In the genomic region with DNA sequence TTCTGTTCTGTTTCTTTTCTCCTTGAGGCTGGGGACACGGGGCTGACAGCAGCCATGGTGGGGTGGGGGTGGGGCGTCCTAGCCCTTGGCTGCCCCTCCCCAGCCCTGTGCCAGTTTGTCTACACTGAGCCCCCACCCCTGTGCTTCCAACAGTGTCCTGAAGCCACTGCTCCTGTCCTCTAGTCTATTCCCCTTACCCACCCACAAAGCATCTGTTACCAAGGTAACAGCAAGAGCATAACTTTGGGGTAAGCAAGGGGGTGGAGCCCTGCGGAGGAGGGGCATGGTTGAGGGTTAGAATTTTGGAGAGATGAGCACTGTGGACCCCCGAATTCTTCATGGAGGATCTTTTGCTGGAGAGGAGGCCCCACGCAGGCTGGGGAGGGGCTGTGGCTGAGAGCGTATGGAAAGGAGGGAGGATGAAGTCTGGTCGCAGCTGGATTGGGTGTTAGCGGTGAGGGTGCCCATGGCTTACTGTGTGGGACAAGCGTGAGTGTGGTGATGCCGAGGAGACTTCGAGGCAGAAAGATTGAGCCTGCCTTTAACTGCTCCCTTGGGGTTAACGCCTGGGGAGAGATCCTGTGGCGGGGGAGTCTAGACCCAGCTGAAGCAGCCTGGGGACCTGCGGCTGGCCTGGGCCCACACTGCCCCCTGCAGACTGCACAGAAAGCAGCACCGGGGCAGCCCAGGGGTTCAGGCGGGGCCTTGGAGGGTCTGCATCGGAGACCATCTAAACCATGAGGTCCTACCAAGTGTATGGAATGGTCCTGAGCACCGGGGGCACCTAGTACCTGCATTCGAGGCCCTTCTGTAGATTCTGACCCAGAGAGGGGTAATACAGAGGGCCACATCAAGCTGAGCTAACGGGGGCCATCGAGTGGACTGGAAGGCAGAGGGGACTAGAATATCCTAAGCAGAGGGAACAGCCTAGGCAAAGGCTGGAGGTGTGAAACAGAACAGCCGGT, we compare ENCODE assay signal across 8 cellular contexts. TPM values are rescaled to one million over a fixed set of nuclear protein-coding genes. Genes with fewer than 3 reads are reported as not detected.
A peak's percentile ranks its signal among the peaks of the same experiment; 100 is the strongest.
DNase-seq lines count a peak whose midpoint lies in the region; ATAC-seq, FAIRE-seq and TF ChIP-seq lines count a peak whose summit lies in the region.

No MANE protein-coding gene starts in this region.

- peaks cover 0 to 6% (median 1%) of the 10 kb centered on the region in 7 donors for H3K9me3 Mint-ChIP-seq in CD14-positive monocyte

- no peak for TF ChIP-seq POLR2A in GM12878 (IDR thresholded peaks at IDR 0.05; ENCODE audit: low read depth, low read length)

- no peak overlapping the region for H3K4me3 ChIP-seq in GM12878
- H3K4me3 ChIP-seq in keratinocyte (ENCODE audit: control insufficient read depth in 2 of 3, extremely low read depth in 1 of 3, insufficient read depth in 2 of 3, low read depth in 1 of 3, low read length in 3 of 3), result no peak overlapping the region

- no peaks in the 10 kb centered on the region for H3K9me3 ChIP-seq in GM12878 (replicated peaks; ENCODE audit: control insufficient read depth, insufficient read depth, low read length)
- H3K9me3 ChIP-seq in keratinocyte (ENCODE audit: control insufficient read depth, low read depth, low read length), result no peaks in the 10 kb centered on the region

- H3K4me3 Mint-ChIP-seq in CD14-positive monocyte, result peak overlapping the region; percentile 65 to 78

- BruUV-seq in GM12878 (replicated peaks; lab: Mats Ljungman, UMichigan), result no TSS peak

- intact Hi-C loops in CD14-positive monocyte (cut with micrococcal nuclease) (loop anchor here (5.0 to 10.0 kb wide), 4 partner anchors 67 to 237 kb away; a partner anchor contains a TSS), GM12878 (cut with micrococcal nuclease; ENCODE audit: unreplicated experiment) (loop anchor here (1.0 kb wide), 1 partner anchor 25 kb away; no protein-coding TSS in a partner anchor)

- TF ChIP-seq CTCF in CD14-positive monocyte (IDR thresholded peaks at IDR 0.05), result peak; percentile 88
- TF ChIP-seq CTCF in GM12878 (IDR thresholded peaks at IDR 0.05 in 2 of 3, conservative IDR thresholded peaks at IDR 0.05 in 1 of 3; ENCODE audit: control insufficient read depth in 2 of 3, extremely low read depth in 1 of 3, insufficient read depth in 1 of 3, low read depth in 3 of 3, low read length in 3 of 3), result peak; percentile 70 to 88 (median 79)
- TF ChIP-seq CTCF in keratinocyte (optimal IDR thresholded peaks at IDR 0.05 in 1 of 3, IDR thresholded peaks at IDR 0.05 in 1 of 3, conservative IDR thresholded peaks at IDR 0.05 in 1 of 3; ENCODE audit: extremely low read depth in 1 of 3, insufficient read depth in 2 of 3, low read length in 3 of 3), result peak; percentile 53 to 87 (median 71)

- POLR2A ChIA-PET in GM12878 (lab: Charles Lee), result interaction anchor here (1.0 to 1.8 kb wide), 4 partner anchors 23 to 32 kb away, joined by 3 to 11 read pairs (median 3); a partner anchor contains a TSS

- peaks cover 20% of the 10 kb centered on the region for H3K4me1 Mint-ChIP-seq in CD14-positive monocyte

- in situ Hi-C loops in GM12878 (cut with MboI), result no loop called here

- H3K4me1 ChIP-seq in GM12878 (ENCODE audit: control insufficient read depth, insufficient read depth, low read length), result no peaks in the 10 kb centered on the region
- H3K4me1 ChIP-seq in keratinocyte (ENCODE audit: control insufficient read depth, extremely low read depth, insufficient read depth, low read length), result no peaks in the 10 kb centered on the region

- H3K27me3 ChIP-seq in GM12878 (replicated peaks in 1 of 2; ENCODE audit: control insufficient read depth in 2 of 2, insufficient read depth in 2 of 2, low read length in 1 of 2) (no peaks in the 10 kb centered on the region; a peak in 1 of 4 replicates), keratinocyte (ENCODE audit: control insufficient read depth, extremely low read depth, insufficient read depth, low read length) (peaks cover 26% of the 10 kb centered on the region)

- no peaks in the 10 kb centered on the region for H3K79me2 ChIP-seq in GM12878 (ENCODE audit: control insufficient read depth, insufficient read depth, low read length)
- H3K79me2 ChIP-seq in keratinocyte (ENCODE audit: control insufficient read depth, insufficient read depth, low read length), result no peaks in the 10 kb centered on the region

- dilution Hi-C loops in keratinocyte (cut with MboI; ENCODE audit: extremely low pct_ligation_motif_present, low sequenced_read_pairs), result no loop called here

- DNase-seq in CD14-positive monocyte (ENCODE audit: low spot score) (no peak), HuH-7.5 (ENCODE audit: low spot score) (peak; percentile 75), T-helper 2 cell (peak in 4 of 5 experiments; percentile 31 to 63 (median 50)), GM12878 (ENCODE audit: low read depth, low spot score) (no peak), keratinocyte (ENCODE audit: low read depth, low spot score) (no peak), NCI-H2196 treated with DMSO at 0.1 percent for 48 hours (lab: John Stamatoyannopoulos, UW; ENCODE audit: unreplicated experiment) (no peak)
- DNase-seq in stimulated activated CD8-positive, alpha-beta memory T cell treated with anti-CD3 and anti-CD28 coated beads, Interleukin-12 subunit alpha, Interleukin-12 subunit beta, amount 100 ng/mL, for 4 hours (ENCODE audit: low read depth), result peak; percentile 34

- peak; percentile 57 for TF ChIP-seq RAD21 in GM12878 (IDR thresholded peaks at IDR 0.05; ENCODE audit: insufficient read depth, low read depth, low read length)

- CTCF ChIA-PET in GM12878 (lab: Yijun Ruan, JAX), result interaction anchor here (0.6 to 21.3 kb wide), 23 partner anchors 9 to 576 kb away, joined by 3 to 658 read pairs (median 6); a partner anchor contains a TSS

- ATAC-seq in GM12878, result peak; percentile 84
- ATAC-seq in GM18868 (IDR thresholded peaks at IDR 0.05; ENCODE audit: unreplicated experiment), result no peak

- H3K36me3 ChIP-seq in GM12878 (ENCODE audit: control insufficient read depth in 2 of 2, insufficient read depth in 2 of 2, low read length in 1 of 2) (no peaks in the 10 kb centered on the region), keratinocyte (ENCODE audit: control insufficient read depth in 2 of 2, extremely low read depth in 1 of 2, insufficient read depth in 2 of 2, low read length in 2 of 2) (no peaks in the 10 kb centered on the region)

- H4K20me1 ChIP-seq in GM12878 (ENCODE audit: control insufficient read depth, insufficient read depth) (no peaks in the 10 kb centered on the region), keratinocyte (ENCODE audit: control insufficient read depth, extremely low read depth, insufficient read depth, low read length) (no peaks in the 10 kb centered on the region)

- H3K9me1 ChIP-seq in keratinocyte (ENCODE audit: control insufficient read depth, extremely low read depth, insufficient read depth, low read length), result no peaks in the 10 kb centered on the region

- H3K27ac Mint-ChIP-seq in CD14-positive monocyte, result peak overlapping the region in 2 of 7 donors; percentile 43 to 51

- H3K27ac ChIP-seq in GM12878 (ENCODE audit: control insufficient read depth, insufficient read depth) (no peak overlapping the region), keratinocyte (ENCODE audit: control insufficient read depth, insufficient read depth, low read length) (no peak overlapping the region)

- no peak overlapping the region for H3K9ac ChIP-seq in GM12878 (ENCODE audit: control insufficient read depth, insufficient read depth, low read length)
- no peak overlapping the region for H3K9ac ChIP-seq in keratinocyte (ENCODE audit: control insufficient read depth, extremely low read depth, insufficient read depth, low read length)

- H2AFZ ChIP-seq in GM12878 (ENCODE audit: control insufficient read depth, low read depth, low read length) (no peak overlapping the region), keratinocyte (ENCODE audit: control insufficient read depth, low read length) (no peak overlapping the region)

- TF ChIP-seq EP300 in GM12878 (IDR thresholded peaks at IDR 0.05; ENCODE audit: borderline replicate concordance in 1 of 2, control insufficient read depth in 1 of 2, low read depth in 2 of 2, low read length in 2 of 2), result no peak

- SMC1A ChIA-PET in GM12878 (lab: Charles Lee; ENCODE audit: uncharacterized antibody, unreplicated experiment), result interaction anchor here (0.7 to 4.1 kb wide), 8 partner anchors 12 to 250 kb away, joined by 3 to 69 read pairs (median 5); no protein-coding TSS in a partner anchor

- no peak for FAIRE-seq in GM12878 (lab: Jason Lieb, UNC)
- FAIRE-seq in keratinocyte (lab: Jason Lieb, UNC), result no peak

- 6% methylated on average over 22 of the region's 22 CpGs for WGBS in GM12878 (ENCODE audit: insufficient coverage, insufficient replicate concordance, low lambda C conversion rate, missing lambda C conversion rate)

- H3K27me3 Mint-ChIP-seq in CD14-positive monocyte (ENCODE audit: low read depth in 3 of 3), result peaks cover 23 to 48% (median 33%) of the 10 kb centered on the region in 3 donors

- H3K4me2 ChIP-seq in GM12878 (ENCODE audit: control insufficient read depth, insufficient read depth), result no peak overlapping the region
- H3K4me2 ChIP-seq in keratinocyte (ENCODE audit: control insufficient read depth, extremely low read depth, insufficient read depth, low read depth, low read length), result no peak overlapping the region

- no peaks in the 10 kb centered on the region for H3K36me3 Mint-ChIP-seq in CD14-positive monocyte

- RAD21 ChIA-PET in GM12878 (lab: Charles Lee; ENCODE audit: unreplicated experiment), result interaction anchor here (0.6 to 11.3 kb wide), 12 partner anchors 13 to 359 kb away, joined by 3 to 160 read pairs (median 4); a partner anchor contains a TSS

RNA-seq across cellular contexts. Expression of a gene that starts 6.1 kb away (rescaled TPM):
- polyA plus RNA-seq in CD14-positive monocyte (not detected), GM12878 (2011; rRNA removed) (not detected in 2 replicates), GM12878 (2014; fragmentation: Illumina TruSeq; extraction: Trizol) (not detected in 2 replicates), GM12878 (2014; fragmentation: Nextera tagmentation; extraction: Ambion mirVana) (not detected), GM12878 (2014; rRNA removed) (not detected in 2 replicates), GM12878 (2016; fragmentation: Nextera tagmentation; extraction: Ambion mirVana) (not detected), keratinocyte (not detected in 3 replicates)
- total RNA-seq in GM12878 (2013; cell fraction: nucleolus; rRNA removed), result not detected in 2 replicates
- total RNA-seq in GM12878 (2014; rRNA removed) (not detected in 2 replicates), GM12878 (2014; rRNA removed; fragmentation: Illumina TruSeq; extraction: Trizol) (0.04 TPM in 1 of 2 replicates, not detected in the other), GM12878 (2021) (not detected in 2 replicates)
- polyA plus RNA-seq in GM12878 (2011; ENCODE audit: low read depth), result not detected
- not detected in 2 replicates for polyA plus RNA-seq in GM12878 (2011; cell fraction: cytosol; rRNA removed)
- polyA plus RNA-seq in GM12878 (2011; cell fraction: nucleus; rRNA removed), result not detected in 2 replicates
- 0.04 TPM in 1 of 2 replicates, not detected in the other for polyA plus RNA-seq in GM12878 (2012)
- not detected in 2 replicates for polyA minus RNA-seq in GM12878 (2011; rRNA and poly(A)+ RNA removed)
- polyA minus RNA-seq in GM12878 (2011; cell fraction: cytosol; rRNA and poly(A)+ RNA removed), result not detected in 2 replicates
- polyA minus RNA-seq in GM12878 (2011; cell fraction: nucleus; rRNA and poly(A)+ RNA removed), result not detected in 2 replicates
- polyA plus RNA-seq in keratinocyte (2011; ENCODE audit: low read depth), result 0.56 TPM
- not detected in 2 replicates for polyA plus RNA-seq in keratinocyte (2011; cell fraction: cytosol; rRNA removed)
- 0.03 TPM in 1 of 2 replicates, not detected in the other for polyA plus RNA-seq in keratinocyte (2011; cell fraction: nucleus; rRNA removed)
- polyA plus RNA-seq in keratinocyte (2012; ENCODE audit: low replicate concordance), result 0.80 TPM in 1 of 2 replicates, not detected in the other
- polyA minus RNA-seq in keratinocyte, result not detected in 3 replicates
- not detected for polyA minus RNA-seq in keratinocyte (2011; cell fraction: cytosol; rRNA and poly(A)+ RNA removed)
- not detected in 2 replicates for polyA minus RNA-seq in keratinocyte (2011; cell fraction: nucleus; rRNA and poly(A)+ RNA removed)

RNA-seq across cellular contexts. Expression of a gene that starts 31.8 kb away (rescaled TPM):
- polyA plus RNA-seq in CD14-positive monocyte, result 1,000 to 10,000 TPM; 1,069 to 1,232 TPM
- 258 and 286 TPM in 2 replicates for total RNA-seq in GM12878 (2013; cell fraction: nucleolus; rRNA removed)
- total RNA-seq in GM12878 (2014; rRNA removed), result 3,345 and 3,660 TPM in 2 replicates
- 4,424 and 4,557 TPM in 2 replicates for total RNA-seq in GM12878 (2014; rRNA removed; fragmentation: Illumina TruSeq; extraction: Trizol)
- total RNA-seq in GM12878 (2021), result 2,884 and 2,984 TPM in 2 replicates
- 2,420 TPM for polyA plus RNA-seq in GM12878 (2011; ENCODE audit: low read depth)
- 2,325 and 2,496 TPM in 2 replicates for polyA plus RNA-seq in GM12878 (2011; rRNA removed)
- 3,209 and 3,744 TPM in 2 replicates for polyA plus RNA-seq in GM12878 (2011; cell fraction: cytosol; rRNA removed)
- polyA plus RNA-seq in GM12878 (2011; cell fraction: nucleus; rRNA removed), result 1,169 and 1,252 TPM in 2 replicates
- polyA plus RNA-seq in GM12878 (2012), result 3,096 and 4,247 TPM in 2 replicates
- polyA plus RNA-seq in GM12878 (2014; fragmentation: Illumina TruSeq; extraction: Trizol), result 2,387 and 5,536 TPM in 2 replicates
- 1,000 to 10,000 TPM; 4,826 to 5,082 TPM for polyA plus RNA-seq in GM12878 (2014; fragmentation: Nextera tagmentation; extraction: Ambion mirVana)
- polyA plus RNA-seq in GM12878 (2014; rRNA removed), result 4,304 and 4,328 TPM in 2 replicates
- 1,000 to 10,000 TPM; 1,862 to 1,965 TPM for polyA plus RNA-seq in GM12878 (2016; fragmentation: Nextera tagmentation; extraction: Ambion mirVana)
- 917 and 1,360 TPM in 2 replicates for polyA minus RNA-seq in GM12878 (2011; rRNA and poly(A)+ RNA removed)
- polyA minus RNA-seq in GM12878 (2011; cell fraction: cytosol; rRNA and poly(A)+ RNA removed), result 437 and 484 TPM in 2 replicates
- polyA minus RNA-seq in GM12878 (2011; cell fraction: nucleus; rRNA and poly(A)+ RNA removed), result 126 and 168 TPM in 2 replicates
- 1,747 to 2,007 TPM (median 1,957 TPM) in 3 replicates for polyA plus RNA-seq in keratinocyte
- polyA plus RNA-seq in keratinocyte (2011; ENCODE audit: low read depth), result 2,951 TPM
- 1,535 and 2,525 TPM in 2 replicates for polyA plus RNA-seq in keratinocyte (2011; cell fraction: cytosol; rRNA removed)
- 651 and 665 TPM in 2 replicates for polyA plus RNA-seq in keratinocyte (2011; cell fraction: nucleus; rRNA removed)
- 1,811 and 1,919 TPM in 2 replicates for polyA plus RNA-seq in keratinocyte (2012; ENCODE audit: low replicate concordance)
- polyA minus RNA-seq in keratinocyte, result 431 to 851 TPM (median 823 TPM) in 3 replicates
- polyA minus RNA-seq in keratinocyte (2011; cell fraction: cytosol; rRNA and poly(A)+ RNA removed), result 1,075 TPM
- 158 and 187 TPM in 2 replicates for polyA minus RNA-seq in keratinocyte (2011; cell fraction: nucleus; rRNA and poly(A)+ RNA removed)

RNA-seq across cellular contexts. Expression of a gene that starts 34.4 kb away (rescaled TPM):
- polyA plus RNA-seq in CD14-positive monocyte (under 1 TPM; 0.13 to 0.31 TPM), GM12878 (2011; rRNA removed) (3.6 and 8.0 TPM in 2 replicates), GM12878 (2014; fragmentation: Illumina TruSeq; extraction: Trizol) (3.8 and 6.3 TPM in 2 replicates), GM12878 (2014; fragmentation: Nextera tagmentation; extraction: Ambion mirVana) (under 1 TPM; 0.06 to 0.18 TPM), GM12878 (2014; rRNA removed) (12.6 and 14.1 TPM in 2 replicates), GM12878 (2016; fragmentation: Nextera tagmentation; extraction: Ambion mirVana) (1 to 10 TPM; 4.7 to 6.5 TPM), keratinocyte (3.7 to 7.0 TPM (median 4.0 TPM) in 3 replicates)
- 33.2 and 35.6 TPM in 2 replicates for total RNA-seq in GM12878 (2013; cell fraction: nucleolus; rRNA removed)
- total RNA-seq in GM12878 (2014; rRNA removed) (6.2 and 8.7 TPM in 2 replicates), GM12878 (2014; rRNA removed; fragmentation: Illumina TruSeq; extraction: Trizol) (2.3 and 4.3 TPM in 2 replicates), GM12878 (2021) (10.1 and 15.6 TPM in 2 replicates)
- 9.6 TPM for polyA plus RNA-seq in GM12878 (2011; ENCODE audit: low read depth)
- polyA plus RNA-seq in GM12878 (2011; cell fraction: cytosol; rRNA removed), result 6.3 and 7.0 TPM in 2 replicates
- 38.2 and 38.3 TPM in 2 replicates for polyA plus RNA-seq in GM12878 (2011; cell fraction: nucleus; rRNA removed)
- polyA plus RNA-seq in GM12878 (2012), result 4.2 and 4.6 TPM in 2 replicates
- 33.6 TPM in 2 replicates for polyA minus RNA-seq in GM12878 (2011; rRNA and poly(A)+ RNA removed)
- polyA minus RNA-seq in GM12878 (2011; cell fraction: cytosol; rRNA and poly(A)+ RNA removed), result 4.1 and 4.9 TPM in 2 replicates
- 19.9 and 28.1 TPM in 2 replicates for polyA minus RNA-seq in GM12878 (2011; cell fraction: nucleus; rRNA and poly(A)+ RNA removed)
- polyA plus RNA-seq in keratinocyte (2011; ENCODE audit: low read depth), result not detected
- 3.0 and 3.3 TPM in 2 replicates for polyA plus RNA-seq in keratinocyte (2011; cell fraction: cytosol; rRNA removed)
- 18.2 and 27.9 TPM in 2 replicates for polyA plus RNA-seq in keratinocyte (2011; cell fraction: nucleus; rRNA removed)
- 2.2 and 5.3 TPM in 2 replicates for polyA plus RNA-seq in keratinocyte (2012; ENCODE audit: low replicate concordance)
- polyA minus RNA-seq in keratinocyte, result 7.5 to 16.2 TPM (median 13.2 TPM) in 3 replicates
- 2.9 TPM for polyA minus RNA-seq in keratinocyte (2011; cell fraction: cytosol; rRNA and poly(A)+ RNA removed)
- polyA minus RNA-seq in keratinocyte (2011; cell fraction: nucleus; rRNA and poly(A)+ RNA removed), result 6.5 and 10.3 TPM in 2 replicates

Comparison
In these comparisons a context has a peak if more than half of its experiments do, and no peak if none do; other contexts are left out.
1. DNase-seq: peak in HuH-7.5 (single experiment), T-helper 2 cell (4 of 5) and stimulated activated CD8-positive, alpha-beta memory T cell treated with anti-CD3 and anti-CD28 coated beads, Interleukin-12 subunit alpha, Interleukin-12 subunit beta, amount 100 ng/mL, for 4 hours (single experiment); none in CD14-positive monocyte (single experiment), GM12878 (single experiment), keratinocyte (single experiment) and NCI-H2196 treated with DMSO at 0.1 percent for 48 hours (single experiment).
2. Peak in every context shown above with its lines, with median percentiles within 50 percentile points of each other: CTCF ChIP-seq.